Comparison of ENCODE assay signal across 30 cellular contexts in the genomic region with DNA sequence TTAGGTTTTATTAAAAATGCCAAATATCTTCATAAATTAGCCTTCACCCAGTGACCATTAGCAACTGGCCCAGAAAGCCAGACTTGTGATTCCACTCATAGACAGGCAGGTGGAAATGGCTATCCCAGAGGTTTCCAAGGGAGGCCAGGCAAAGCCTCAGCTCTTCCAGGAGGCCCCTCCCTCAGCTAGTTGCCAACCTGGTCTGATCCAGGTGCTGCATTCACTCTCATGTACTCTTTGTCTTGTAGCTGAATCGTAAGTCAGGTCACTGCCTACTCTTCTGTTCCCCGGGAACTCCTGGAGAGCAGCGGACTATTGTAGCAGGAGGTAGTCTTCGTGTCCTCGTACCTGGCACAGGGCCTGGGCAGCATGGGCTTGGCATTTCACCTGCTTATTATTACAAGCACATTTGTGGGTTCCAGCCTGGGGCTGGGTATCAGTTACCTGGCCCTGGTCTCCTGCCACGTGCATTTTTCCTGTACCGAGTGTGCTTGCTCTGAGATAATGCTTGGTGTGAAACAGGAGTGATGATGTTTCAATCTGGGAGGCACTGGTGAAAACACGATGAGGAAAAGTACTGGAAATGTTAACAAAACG.
A peak's percentile ranks its signal among the peaks of the same experiment; 100 is the strongest.
DNase-seq lines count a peak whose midpoint lies in the region; ATAC-seq and TF ChIP-seq lines count a peak whose summit lies in the region.
"Had no signal": no experiment of that assay in that cellular context is flagged by ENCODE, and none has a peak within 500 bp of the region (broad histone marks: within the 10 kb centered on the region; RNA-seq: fewer than 3 reads in every experiment).

No MANE protein-coding gene starts in this region.

- peak; percentile 47 for DNase-seq in cardiac septum (ENCODE audit: low spot score)
- no peak for DNase-seq in right atrium auricular region (ENCODE audit: low spot score)
- DNase-seq in NCI-H510A (lab: John Stamatoyannopoulos, UW): peak; percentile 44
- DNase-seq in lower lobe of right lung: peak; percentile 42
- no peak for DNase-seq in nucleus accumbens (lab: John Stamatoyannopoulos, UW)
- no peak for DNase-seq in colonic mucosa
- no peak for DNase-seq in NCI-H187 (lab: John Stamatoyannopoulos, UW)
- DNase-seq: activated CD4-positive, alpha-beta T cell treated with anti-CD3 and anti-CD28 coated beads, Interleukin-2, amount 10 ng/mL, durations not matched to agents 24 days and 14 days; activated naive CD4-positive, alpha-beta T cell treated with anti-CD3 and anti-CD28 coated beads, Interleukin-2, amount 50 U/mL, for 16 hours; amniotic stem cell; brain microvascular endothelial cell; Caco-2; DND-41; glutamatergic neuron; GM23248; MM.1S; mucosa of descending colon; NCI-H2227 treated with DMSO at 0.1 percent for 48 hours; retina; spleen; SW 1271; T-helper 9 cell; upper lobe of left lung had no signal

- H3K4me3 ChIP-seq in right atrium auricular region (no peak overlapping the region), lower lobe of right lung (no peak overlapping the region), colonic mucosa (no peak overlapping the region)
- H3K4me3 ChIP-seq: BLaER1, GM23248, lung, mucosa of descending colon, spleen, upper lobe of left lung had no signal

- H3K9me3 ChIP-seq in right atrium auricular region (no peaks in the 10 kb centered on the region), lower lobe of right lung (no peaks in the 10 kb centered on the region), colonic mucosa (no peaks in the 10 kb centered on the region)
- H3K9me3 ChIP-seq: BLaER1, Caco-2, mucosa of descending colon, spleen, upper lobe of left lung had no signal

- H3K4me1 ChIP-seq in right atrium auricular region: peaks cover 0 to 15% of the 10 kb centered on the region in 2 donors
- H3K4me1 ChIP-seq in lower lobe of right lung: no peaks in the 10 kb centered on the region
- H3K4me1 ChIP-seq in colonic mucosa: no peaks in the 10 kb centered on the region
- H3K4me1 ChIP-seq: BLaER1, Caco-2, spleen, upper lobe of left lung had no signal

- TF ChIP-seq CTCF in right atrium auricular region (IDR thresholded peaks at IDR 0.05) (no peak), lower lobe of right lung (IDR thresholded peaks at IDR 0.05) (no peak), colonic mucosa (IDR thresholded peaks at IDR 0.05) (no peak)

- H3K27me3 ChIP-seq in right atrium auricular region (no peaks in the 10 kb centered on the region), lower lobe of right lung (ENCODE audit: low read depth) (no peaks in the 10 kb centered on the region), colonic mucosa (no peaks in the 10 kb centered on the region)
- H3K27me3 ChIP-seq: BLaER1, brain microvascular endothelial cell, spleen, upper lobe of left lung had no signal

- ATAC-seq in lower lobe of right lung (no peak), GM19395 (IDR thresholded peaks at IDR 0.05; ENCODE audit: unreplicated experiment) (no peak)
- ATAC-seq: mucosa of descending colon, Panc1 had no signal

- H3K9ac ChIP-seq in colonic mucosa (ENCODE audit: low read depth in 2 of 2, low read length in 2 of 2): no peak overlapping the region
- H3K9ac ChIP-seq: BLaER1, GM23248, KMS-11 had no signal

- peaks cover 40% of the 10 kb centered on the region for H3K36me3 ChIP-seq in right atrium auricular region
- peaks cover 77% of the 10 kb centered on the region for H3K36me3 ChIP-seq in lower lobe of right lung
- H3K36me3 ChIP-seq in colonic mucosa: peaks cover 12% of the 10 kb centered on the region

- intact Hi-C loops in cardiac septum (cut with DNase I): no loop called here
- intact Hi-C loops in lower lobe of right lung (cut with DNase I): no loop called here
- intact Hi-C loops in colonic mucosa (cut with DNase I): no loop called here

- H3K27ac ChIP-seq in right atrium auricular region (no peak overlapping the region), lower lobe of right lung (no peak overlapping the region), colonic mucosa (no peak overlapping the region)
- H3K27ac ChIP-seq: BLaER1, brain microvascular endothelial cell, epithelial cell of prostate, GM23248, KMS-11, spleen, upper lobe of left lung, VCaP had no signal

Comparison
In these comparisons a context has a peak if more than half of its experiments do, and no peak if none do; other contexts are left out.
1. DNase-seq: peak in cardiac septum (single experiment), NCI-H510A (single experiment) and lower lobe of right lung (single experiment); none in right atrium auricular region (single experiment), nucleus accumbens (0 of 56), colonic mucosa (single experiment) and NCI-H187 (0 of 2).